Comparison of ENCODE assay signal across 30 cellular contexts in genomic region chrX:140767646-140768045, GRCh38. TPM values are rescaled to one million over a fixed set of nuclear protein-coding genes. Genes with fewer than 3 reads are reported as not detected.
DNase-seq lines count a peak whose midpoint lies in the region; ATAC-seq and TF ChIP-seq lines count a peak whose summit lies in the region.
"Had no signal": no experiment of that assay in that cellular context is flagged by ENCODE, and none has a peak within 500 bp of the region (broad histone marks: within the 10 kb centered on the region; RNA-seq: fewer than 3 reads in every experiment).

No MANE protein-coding gene starts in this region.

- H3K27me3 ChIP-seq in osteoblast (ENCODE audit: insufficient read depth, low read length) (no peaks in the 10 kb centered on the region), gastroesophageal sphincter (no peaks in the 10 kb centered on the region)
- H3K27me3 ChIP-seq: brain microvascular endothelial cell, tibial artery had no signal

- H3K36me3 ChIP-seq in osteoblast (ENCODE audit: insufficient read depth, low read length) (no peaks in the 10 kb centered on the region), gastroesophageal sphincter (no peaks in the 10 kb centered on the region)
- H3K36me3 ChIP-seq: BLaER1 treated with 17β-estradiol and CSF1 and Interleukin-3, amounts not matched to agents 10 nM and 100 nM; brain microvascular endothelial cell; left ventricle myocardium inferior; stomach; tibial artery had no signal

- no peaks in the 10 kb centered on the region for H3K27me3 Mint-ChIP-seq in MCF 10A (ENCODE audit: insufficient read depth, unreplicated experiment)

- H3K9me3 ChIP-seq in osteoblast (ENCODE audit: low read depth, low read length), result no peaks in the 10 kb centered on the region
- no peaks in the 10 kb centered on the region for H3K9me3 ChIP-seq in gastroesophageal sphincter
- H3K9me3 ChIP-seq: BLaER1 treated with 17β-estradiol and CSF1 and Interleukin-3, amounts not matched to agents 10 nM and 100 nM; left ventricle myocardium inferior; stomach; tibial artery had no signal

- BruUV-seq in MCF 10A (replicated peaks; lab: Mats Ljungman, UMichigan), result no TSS peak

- peak overlapping the region; percentile 56 for H3K4me2 ChIP-seq in osteoblast (ENCODE audit: insufficient read depth, low read length)
- H3K4me2 ChIP-seq: BLaER1 treated with 17β-estradiol and CSF1 and Interleukin-3, amounts not matched to agents 10 nM and 100 nM had no signal

- H3K4me3 ChIP-seq in osteoblast (ENCODE audit: insufficient read depth, low read length), result no peak overlapping the region
- no peak overlapping the region for H3K4me3 ChIP-seq in gastroesophageal sphincter
- H3K4me3 ChIP-seq: BLaER1 treated with 17β-estradiol and CSF1 and Interleukin-3, amounts not matched to agents 10 nM and 100 nM; left ventricle myocardium inferior; skin epidermis; stomach; tibial artery had no signal

- no peak overlapping the region for H3K4me3 Mint-ChIP-seq in MCF 10A (ENCODE audit: unreplicated experiment)
- H3K4me3 Mint-ChIP-seq: activated CD4-positive, alpha-beta T cell treated with anti-CD3 and anti-CD28 coated beads, Interleukin-2, amount 10 ng/mL, durations not matched to agents 7 days and 5 days; activated T-cell treated with anti-CD3 and anti-CD28 coated beads, Interleukin-2, amount 50 U/mL, for 4 hours; mesothelial cell of epicardium; naive thymus-derived CD8-positive, alpha-beta T cell had no signal

- POLR2A ChIA-PET in MCF 10A (lab: Yijun Ruan, JAX), result no interaction called here

- no peaks in the 10 kb centered on the region for H3K9me3 Mint-ChIP-seq in MCF 10A (ENCODE audit: unreplicated experiment)
- H3K9me3 Mint-ChIP-seq: activated CD4-positive, alpha-beta T cell treated with anti-CD3 and anti-CD28 coated beads, Interleukin-2, amount 10 ng/mL, durations not matched to agents 7 days and 5 days; activated T-cell treated with anti-CD3 and anti-CD28 coated beads, Interleukin-2, amount 50 U/mL, for 4 hours; naive thymus-derived CD8-positive, alpha-beta T cell had no signal

- no peak for TF ChIP-seq EP300 in gastroesophageal sphincter (IDR thresholded peaks at IDR 0.05)

- CTCF ChIA-PET in MCF 10A (lab: Yijun Ruan, JAX), result interaction anchor here (0.7 to 3.9 kb wide), 6 partner anchors 12 to 1322 kb away, joined by 3 to 26 read pairs (median 18); no protein-coding TSS in a partner anchor

- no peaks in the 10 kb centered on the region for H3K4me1 Mint-ChIP-seq in MCF 10A (ENCODE audit: insufficient read depth, unreplicated experiment)

- TF ChIP-seq POLR2A in gastroesophageal sphincter (IDR thresholded peaks at IDR 0.05), result no peak

- H2AFZ ChIP-seq in osteoblast (ENCODE audit: low read length), result peak overlapping the region; percentile 49

- peaks cover 28% of the 10 kb centered on the region for H3K79me2 ChIP-seq in osteoblast (ENCODE audit: insufficient read depth, low read length)

- ATAC-seq in GM19467 (IDR thresholded peaks at IDR 0.05; ENCODE audit: unreplicated experiment) (no peak), gastroesophageal sphincter (no peak)
- ATAC-seq: activated T-cell treated with anti-CD3 and anti-CD28 coated beads, Interleukin-2, amount 50 U/mL, for 4 hours; HepG2; naive thymus-derived CD8-positive, alpha-beta T cell had no signal

- H3K4me1 ChIP-seq in osteoblast (ENCODE audit: insufficient read depth, low read length) (peaks cover 14% of the 10 kb centered on the region), gastroesophageal sphincter (peaks cover 0 to 9% (median 0%) of the 10 kb centered on the region in 3 donors)
- H3K4me1 ChIP-seq: left ventricle myocardium inferior, tibial artery had no signal

- TF ChIP-seq CTCF in osteoblast (IDR thresholded peaks at IDR 0.05; ENCODE audit: extremely low read depth, low read depth, low read length) (no peak), MCF 10A (IDR thresholded peaks at IDR 0.05; ENCODE audit: unreplicated experiment) (no peak), gastroesophageal sphincter (IDR thresholded peaks at IDR 0.05) (no peak)

- intact Hi-C loops in MCF 10A (cut with micrococcal nuclease), result loop anchor here (2.0 kb wide), 1 partner anchor 51 kb away; no protein-coding TSS in a partner anchor

- no peak overlapping the region for H3K27ac Mint-ChIP-seq in MCF 10A (ENCODE audit: low read depth, unreplicated experiment)
- H3K27ac Mint-ChIP-seq: activated CD4-positive, alpha-beta T cell treated with anti-CD3 and anti-CD28 coated beads, Interleukin-2, amount 10 ng/mL, durations not matched to agents 7 days and 5 days; mesothelial cell of epicardium; naive thymus-derived CD8-positive, alpha-beta T cell had no signal

- H3K27ac ChIP-seq in osteoblast (ENCODE audit: low read depth, low read length) (peak overlapping the region; percentile 26), gastroesophageal sphincter (no peak overlapping the region)
- H3K27ac ChIP-seq: BLaER1 treated with 17β-estradiol and CSF1 and Interleukin-3, amounts not matched to agents 10 nM and 100 nM; brain microvascular endothelial cell; epithelial cell of prostate; HL-60; left ventricle myocardium inferior; skin epidermis; stomach; tibial artery had no signal

- DNase-seq in Daoy (ENCODE audit: low read depth) (peak; percentile 1), NCI-H460 (ENCODE audit: extremely low read depth, low read depth) (peak; percentile 15), fibroblast of gingiva (ENCODE audit: low read depth) (peak; percentile 44), osteoblast (ENCODE audit: insufficient read length, low spot score, missing footprints) (no peak), MCF 10A (ENCODE audit: unreplicated experiment) (no peak), NCI-H524 treated with DMSO at 0.1 percent for 48 hours (lab: John Stamatoyannopoulos, UW) (no peak)
- DNase-seq: activated CD4-positive, alpha-beta T cell treated with anti-CD3 and anti-CD28 coated beads, Interleukin-2, amount 10 ng/mL, durations not matched to agents 7 days and 5 days; activated gamma-delta T cell treated with Interleukin-2 at 50 U/mL for 16 hours; activated T-cell treated with anti-CD3 and anti-CD28 coated beads, Interleukin-2, amount 50 U/mL, for 4 hours; brain microvascular endothelial cell; DMS53; effector CD4-positive, alpha-beta T cell; GOT3; left ventricle myocardium inferior; naive thymus-derived CD8-positive, alpha-beta T cell; NCI-H1105; NCI-H1930; NCI-H526 treated with DMSO at 0.1 percent for 48 hours; SIG-M5; stomach; T1000; tibial artery had no signal

- H4K20me1 ChIP-seq in osteoblast (ENCODE audit: insufficient read depth, low read length), result peaks cover 3% of the 10 kb centered on the region
- H4K20me1 ChIP-seq: BLaER1 treated with 17β-estradiol and CSF1 and Interleukin-3, amounts not matched to agents 10 nM and 100 nM had no signal

- no peaks in the 10 kb centered on the region for H3K36me3 Mint-ChIP-seq in MCF 10A (ENCODE audit: insufficient read depth, unreplicated experiment)
- H3K36me3 Mint-ChIP-seq: naive thymus-derived CD8-positive, alpha-beta T cell had no signal

- 62 to 69% methylated on average over 2 to 3 of the region's 3 CpGs for WGBS in gastroesophageal sphincter (ENCODE audit: low coverage in 1 of 2), 2 donors

RNA-seq across cellular contexts. Expression of gene LINC00632, which starts 58.1 kb away (rescaled TPM):
- 0.06 and 0.17 TPM in 2 replicates for total RNA-seq in Daoy (2014; rRNA removed; shearing (Covaris generic))
- total RNA-seq in NCI-H460 (2014; rRNA removed; shearing (Covaris generic)), result 45.1 and 48.4 TPM in 2 replicates
- 2.0 and 7.3 TPM in 2 replicates for polyA plus RNA-seq in NCI-H460 (2014; cell fraction: nucleus; rRNA removed)
- total RNA-seq in osteoblast (9.4 and 10.1 TPM in 2 replicates), MCF 10A (2022) (7.4 and 16.9 TPM in 2 replicates), gastroesophageal sphincter (10 to 100 TPM; 18.2 to 29.6 (median 21.2) TPM)
- total RNA-seq: HepG2; naive thymus-derived CD8-positive, alpha-beta T cell had no signal

Comparison
In these comparisons a context has a peak if more than half of its experiments do, and no peak if none do; other contexts are left out.
1. DNase-seq: peak in Daoy (single experiment), NCI-H460 (single experiment) and fibroblast of gingiva (single experiment); none in osteoblast (single experiment), MCF 10A (single experiment) and NCI-H524 treated with DMSO at 0.1 percent for 48 hours (single experiment).